In the genomic region with DNA sequence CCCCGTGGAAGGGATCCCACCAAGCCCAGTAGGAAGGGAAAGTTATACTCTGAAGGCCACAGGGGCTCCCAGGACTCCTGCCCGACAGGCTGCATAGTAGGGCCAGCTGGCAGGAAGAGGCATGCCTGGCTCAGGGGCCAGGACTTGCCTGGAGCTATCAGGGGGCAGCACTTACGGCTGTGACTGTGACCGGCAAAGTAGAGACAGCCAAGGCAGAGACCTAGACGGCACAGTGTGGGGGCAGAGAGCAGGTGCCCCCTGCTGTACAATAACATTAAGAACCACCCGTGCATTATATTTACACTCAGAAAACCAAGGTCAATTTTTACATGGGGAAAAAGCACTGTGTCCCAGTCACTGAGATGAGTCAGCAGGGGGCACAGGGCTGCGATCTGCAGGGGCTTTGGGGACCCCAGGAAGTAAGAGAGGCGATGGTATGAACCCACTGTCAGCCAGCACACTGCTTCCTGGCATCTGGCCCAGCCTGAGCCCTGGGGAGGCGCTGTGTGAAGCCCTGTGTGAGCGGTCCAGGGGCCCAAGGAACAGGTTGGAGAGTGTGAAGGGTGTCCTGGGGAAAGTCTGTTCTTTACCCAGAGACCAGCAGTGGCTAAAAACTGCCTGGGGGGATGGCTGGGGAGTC, we compare ENCODE assay signal across 9 cellular contexts. TPM values are rescaled to one million over a fixed set of nuclear protein-coding genes. Genes with fewer than 3 reads are reported as not detected.
DNase-seq lines count a peak whose midpoint lies in the region; ATAC-seq and TF ChIP-seq lines count a peak whose summit lies in the region.
"Had no signal": no experiment of that assay in that cellular context is flagged by ENCODE, and none has a peak within 500 bp of the region (broad histone marks: within the 10 kb centered on the region; RNA-seq: fewer than 3 reads in every experiment).

No MANE protein-coding gene starts in this region.

- no peaks in the 10 kb centered on the region for H3K4me1 ChIP-seq in Peyer's patch

- H3K27me3 ChIP-seq in Peyer's patch = no peaks in the 10 kb centered on the region

- CTCF ChIA-PET in activated CD4-positive, alpha-beta T cell treated with anti-CD3 and anti-CD28 coated beads, Interleukin-2, amount 10 ng/mL, durations not matched to agents 7 days and 5 days (lab: Charles Lee) = interaction anchor here (1.0 to 3.4 kb wide), 2 partner anchors 16 to 49 kb away, joined by 3 to 9 read pairs; no protein-coding TSS in a partner anchor

- peaks cover 39% of the 10 kb centered on the region for H3K4me1 Mint-ChIP-seq in activated CD4-positive, alpha-beta T cell treated with anti-CD3 and anti-CD28 coated beads, Interleukin-2, amount 10 ng/mL, durations not matched to agents 7 days and 5 days
- H3K4me1 Mint-ChIP-seq in CD14-positive monocyte = no peaks in the 10 kb centered on the region

- DNase-seq in activated CD4-positive, alpha-beta T cell treated with anti-CD3 and anti-CD28 coated beads, Interleukin-2, amount 10 ng/mL, durations not matched to agents 7 days and 5 days = no peak
- no peak for DNase-seq in activated CD4-positive, alpha-beta T cell treated with anti-CD3 and anti-CD28 coated beads, Interleukin-2, amount 50 U/mL, for 48 hours
- DNase-seq in Peyer's patch (peak in 2 of 3 donors; percentile 46 to 49), epithelial cell of esophagus (ENCODE audit: low read depth) (no peak), sciatic nerve (ENCODE audit: low spot score) (peak; percentile 61), cerebellar nuclear complex (lab: John Stamatoyannopoulos, UW) (no peak), NCI-H1930 (lab: John Stamatoyannopoulos, UW) (no peak), CD14-positive monocyte (ENCODE audit: low spot score) (no peak)
- DNase-seq: NCI-H2029 had no signal

- H3K27ac ChIP-seq in Peyer's patch = no peak overlapping the region

- H3K36me3 Mint-ChIP-seq in activated CD4-positive, alpha-beta T cell treated with anti-CD3 and anti-CD28 coated beads, Interleukin-2, amount 10 ng/mL, durations not matched to agents 7 days and 5 days (ENCODE audit: low read depth) = peaks cover 11% of the 10 kb centered on the region
- peaks cover 17 to 18% of the 10 kb centered on the region in 2 donors for H3K36me3 Mint-ChIP-seq in CD14-positive monocyte

- no peak overlapping the region for H3K4me3 ChIP-seq in Peyer's patch
- no peak overlapping the region for H3K4me3 ChIP-seq in epithelial cell of esophagus (ENCODE audit: low read length)

- intact Hi-C loops in sciatic nerve (cut with DNase I) = loop anchor here (10.0 kb wide), 2 partner anchors 75 to 205 kb away; a partner anchor contains a TSS
- intact Hi-C loops in CD14-positive monocyte (cut with micrococcal nuclease) = loop anchor here (5.0 kb wide), 2 partner anchors 202 to 1002 kb away; no protein-coding TSS in a partner anchor

- POLR2A ChIA-PET in activated CD4-positive, alpha-beta T cell treated with anti-CD3 and anti-CD28 coated beads, Interleukin-2, amount 10 ng/mL, durations not matched to agents 7 days and 5 days (lab: Charles Lee) = no interaction called here

- no peaks in the 10 kb centered on the region for H3K27me3 Mint-ChIP-seq in activated CD4-positive, alpha-beta T cell treated with anti-CD3 and anti-CD28 coated beads, Interleukin-2, amount 10 ng/mL, durations not matched to agents 7 days and 5 days
- peaks cover 2 to 4% (median 3%) of the 10 kb centered on the region in 3 donors for H3K27me3 Mint-ChIP-seq in CD14-positive monocyte (ENCODE audit: low read depth in 3 of 3)

- no peaks in the 10 kb centered on the region for H3K9me3 ChIP-seq in Peyer's patch

- no peaks in the 10 kb centered on the region for H3K36me3 ChIP-seq in Peyer's patch

- no peak overlapping the region for H3K4me3 Mint-ChIP-seq in activated CD4-positive, alpha-beta T cell treated with anti-CD3 and anti-CD28 coated beads, Interleukin-2, amount 10 ng/mL, durations not matched to agents 7 days and 5 days
- no peak overlapping the region for H3K4me3 Mint-ChIP-seq in CD14-positive monocyte

- no peak for TF ChIP-seq POLR2A in Peyer's patch (IDR thresholded peaks at IDR 0.05)

- no peaks in the 10 kb centered on the region for H3K9me3 Mint-ChIP-seq in activated CD4-positive, alpha-beta T cell treated with anti-CD3 and anti-CD28 coated beads, Interleukin-2, amount 10 ng/mL, durations not matched to agents 7 days and 5 days
- H3K9me3 Mint-ChIP-seq in CD14-positive monocyte = no peaks in the 10 kb centered on the region

- no peak for TF ChIP-seq CTCF in Peyer's patch (IDR thresholded peaks at IDR 0.05)
- peak; percentile 7 for TF ChIP-seq CTCF in epithelial cell of esophagus (IDR thresholded peaks at IDR 0.05; ENCODE audit: insufficient read depth, low read depth, low read length, missing control alignments)
- no peak for TF ChIP-seq CTCF in CD14-positive monocyte (IDR thresholded peaks at IDR 0.05)

- H3K27ac Mint-ChIP-seq in activated CD4-positive, alpha-beta T cell treated with anti-CD3 and anti-CD28 coated beads, Interleukin-2, amount 10 ng/mL, durations not matched to agents 7 days and 5 days = peak overlapping the region; percentile 28
- H3K27ac Mint-ChIP-seq in CD14-positive monocyte = peak overlapping the region in 3 of 7 donors; percentile 12 to 38 (median 15)

- ATAC-seq in sciatic nerve = no peak

RNA-seq across cellular contexts. Expression of a gene that starts 9.9 kb away (rescaled TPM):
- total RNA-seq in activated CD4-positive, alpha-beta T cell treated with anti-CD3 and anti-CD28 coated beads, Interleukin-2, amount 10 ng/mL, durations not matched to agents 7 days and 5 days = 10 to 100 TPM; 54.8 to 60.9 TPM
- total RNA-seq in Peyer's patch (10 to 100 TPM in 3 of 4 donors, 1 to 10 TPM in 1; 8.0 to 28.1 (median 19.3) TPM), sciatic nerve (10.4 TPM)
- 10 to 100 TPM; 20.7 to 22.9 TPM for polyA plus RNA-seq in CD14-positive monocyte

RNA-seq across cellular contexts. Expression of a gene that starts 56.8 kb away (rescaled TPM):
- total RNA-seq in activated CD4-positive, alpha-beta T cell treated with anti-CD3 and anti-CD28 coated beads, Interleukin-2, amount 10 ng/mL, durations not matched to agents 7 days and 5 days = 10 to 100 TPM; 90.9 to 92.5 TPM
- total RNA-seq in Peyer's patch (100 to 1,000 TPM in 1 of 4 donors, 10 to 100 TPM in 3; 19.3 to 135 (median 41.7) TPM), sciatic nerve (39.3 TPM)
- polyA plus RNA-seq in CD14-positive monocyte = 10 to 100 TPM; 12.0 to 15.3 TPM

Comparison
In these comparisons a context has a peak if more than half of its experiments do, and no peak if none do; other contexts are left out.
1. DNase-seq: peak in Peyer's patch (2 of 3) and sciatic nerve (single experiment); none in activated CD4-positive, alpha-beta T cell treated with anti-CD3 and anti-CD28 coated beads, Interleukin-2, amount 10 ng/mL, durations not matched to agents 7 days and 5 days (single experiment), activated CD4-positive, alpha-beta T cell treated with anti-CD3 and anti-CD28 coated beads, Interleukin-2, amount 50 U/mL, for 48 hours (0 of 2), epithelial cell of esophagus (single experiment), cerebellar nuclear complex (0 of 2), NCI-H1930 (0 of 2) and CD14-positive monocyte (single experiment).